ENCODE assay signal across 16 cellular contexts in genomic region chr7:1149351-1149794, GRCh38.
"Had no signal": no experiment of that assay in that cellular context is flagged by ENCODE, and none has a peak within 500 bp of the region (broad histone marks: within the 10 kb centered on the region; RNA-seq: fewer than 3 reads in every experiment).

No MANE protein-coding gene starts in this region.

- H3K9me3 ChIP-seq: gastroesophageal sphincter, heart right ventricle, prostate gland, right lobe of liver, thoracic aorta, vagina had no signal

- FAIRE-seq: keratinocyte had no signal

- H3K27ac ChIP-seq: dorsolateral prefrontal cortex, gastroesophageal sphincter, heart right ventricle, prostate gland, right lobe of liver, thoracic aorta, vagina had no signal

- DNase-seq: activated CD4-positive, alpha-beta T cell treated with anti-CD3 and anti-CD28 coated beads, Interleukin-2, amount 50 U/mL, for 1 hour; activated naive CD4-positive, alpha-beta T cell treated with anti-CD3 and anti-CD28 coated beads, Interleukin-2, amount 10 ng/mL, durations not matched to agents 7 days and 5 days; endodermal cell; heart right ventricle; left ventricle myocardium superior; right lobe of liver; T-helper 9 cell had no signal

- H3K27me3 ChIP-seq: dorsolateral prefrontal cortex, gastroesophageal sphincter, heart right ventricle, right lobe of liver, vagina had no signal

- ATAC-seq: activated T-helper 17 cell treated with anti-CD3 and anti-CD28 coated beads, Interleukin-2, amount 50 U/mL, for 72 hours; gastroesophageal sphincter; left ventricle myocardium superior; natural killer cell treated with Interleukin-12 subunit alpha and Interleukin-12 subunit beta and Interleukin-15 and Interleukin-18, amount 100 ng/mL, for 72 hours had no signal

- H3K4me3 ChIP-seq: dorsolateral prefrontal cortex, gastroesophageal sphincter, heart right ventricle, prostate gland, right lobe of liver, smooth muscle cell, thoracic aorta, vagina had no signal

- H3K4me1 ChIP-seq: prostate gland, vagina had no signal
